ENCODE assay signal across 8 cellular contexts in the genomic region with DNA sequence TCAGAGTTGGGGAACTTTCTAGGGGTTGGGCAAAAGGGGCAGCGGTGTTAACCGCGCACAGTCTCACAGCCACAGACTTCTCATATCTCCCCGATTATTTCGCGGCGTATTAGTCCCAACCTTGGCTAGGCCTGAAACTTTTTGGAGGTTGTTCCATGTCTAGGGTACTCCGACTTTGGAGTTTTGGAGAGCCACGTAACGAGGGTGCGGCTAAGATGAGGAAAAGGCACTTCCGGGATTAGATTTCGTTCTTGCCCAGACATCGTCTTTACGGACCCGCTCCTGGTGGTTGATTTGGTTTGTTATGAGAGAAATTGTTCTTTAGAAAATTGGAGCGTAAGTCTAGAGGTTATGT. TPM values are rescaled to one million over a fixed set of nuclear protein-coding genes. Genes with fewer than 3 reads are reported as not detected.
DNase-seq lines count a peak whose midpoint lies in the region; ATAC-seq and TF ChIP-seq lines count a peak whose summit lies in the region.

No MANE protein-coding gene starts in this region.

- H3K36me3 Mint-ChIP-seq in T-helper 2 cell treated with Interferon-gamma antibody and Interleukin-4, amounts not matched to agents 5 μg/mL and 100 μg/mL, for 36 hours (ENCODE audit: low read depth) = peaks cover 4% of the 10 kb centered on the region

- H3K9me3 Mint-ChIP-seq in T-helper 2 cell treated with Interferon-gamma antibody and Interleukin-4, amounts not matched to agents 5 μg/mL and 100 μg/mL, for 36 hours = no peaks in the 10 kb centered on the region

- H3K4me3 ChIP-seq in AG04450 (ENCODE audit: low read depth, low read length) = peak overlapping the region; percentile 96
- peak overlapping the region; percentile 94 for H3K4me3 ChIP-seq in GM23248
- H3K4me3 ChIP-seq in esophagus (ENCODE audit: low read depth in 1 of 2, low read length in 2 of 2) = peak overlapping the region; percentile 79 to 91
- peak overlapping the region; percentile 92 for H3K4me3 ChIP-seq in osteoblast (ENCODE audit: insufficient read depth, low read length)

- in situ Hi-C loops in GM23248 (cut with MboI) = no loop called here

- no peak for ATAC-seq in GM21576 (IDR thresholded peaks at IDR 0.05; ENCODE audit: unreplicated experiment)
- ATAC-seq in GM19467 (IDR thresholded peaks at IDR 0.05; ENCODE audit: unreplicated experiment) = no peak
- ATAC-seq in GM21390 (IDR thresholded peaks at IDR 0.05; ENCODE audit: unreplicated experiment) = no peak

- H3K9me3 ChIP-seq in AG04450 (ENCODE audit: control insufficient read depth, insufficient read depth, low read length) (no peaks in the 10 kb centered on the region; the same call in 1 of the 2 replicates), GM23248 (ENCODE audit: low read depth) (no peaks in the 10 kb centered on the region), esophagus (ENCODE audit: control insufficient read depth in 2 of 2, insufficient read depth in 1 of 2, low read depth in 1 of 2, low read length in 1 of 2) (no peaks in the 10 kb centered on the region), osteoblast (ENCODE audit: low read depth, low read length) (no peaks in the 10 kb centered on the region)

- peak overlapping the region; percentile 51 for H2AFZ ChIP-seq in GM23248
- H2AFZ ChIP-seq in osteoblast (ENCODE audit: low read length) = peak overlapping the region; percentile 95

- H3K27ac Mint-ChIP-seq in T-helper 2 cell treated with Interferon-gamma antibody and Interleukin-4, amounts not matched to agents 5 μg/mL and 100 μg/mL, for 36 hours = peak overlapping the region; percentile 97

- H3K4me1 Mint-ChIP-seq in T-helper 2 cell treated with Interferon-gamma antibody and Interleukin-4, amounts not matched to agents 5 μg/mL and 100 μg/mL, for 36 hours (ENCODE audit: low read depth) = peaks cover 35% of the 10 kb centered on the region

- 1% methylated on average over 17 of the region's 17 CpGs for WGBS in GM23248 (ENCODE audit: low coverage in 1 of 2, low lambda C conversion rate in 2 of 2, missing lambda C conversion rate in 2 of 2), 2 experiments
- 0 to 1% methylated on average over 17 of the region's 17 CpGs for WGBS in esophagus, 2 donors

- peak overlapping the region; percentile 98 for H3K4me3 Mint-ChIP-seq in T-helper 2 cell treated with Interferon-gamma antibody and Interleukin-4, amounts not matched to agents 5 μg/mL and 100 μg/mL, for 36 hours

- H3K79me2 ChIP-seq in GM23248 (ENCODE audit: insufficient read depth) = peaks cover 86% of the 10 kb centered on the region
- H3K79me2 ChIP-seq in osteoblast (ENCODE audit: insufficient read depth, low read length) = peaks cover 86% of the 10 kb centered on the region

- H4K20me1 ChIP-seq in GM23248 (ENCODE audit: insufficient read depth) (peaks cover 34% of the 10 kb centered on the region), osteoblast (ENCODE audit: insufficient read depth, low read length) (peaks cover 62% of the 10 kb centered on the region)

- TF ChIP-seq CTCF in AG04450 (IDR thresholded peaks at IDR 0.05; ENCODE audit: low read depth, low read length) (0 out of 2 replicates have a peak, but pooled peaks have one; percentile 7), osteoblast (IDR thresholded peaks at IDR 0.05; ENCODE audit: extremely low read depth, low read depth, low read length) (no peak)

- peaks cover 38% of the 10 kb centered on the region for H3K4me1 ChIP-seq in GM23248 (ENCODE audit: insufficient read depth)
- H3K4me1 ChIP-seq in esophagus (ENCODE audit: control insufficient read depth in 2 of 2, insufficient read depth in 2 of 2, low read length in 1 of 2) = no peaks in the 10 kb centered on the region
- peaks cover 23% of the 10 kb centered on the region for H3K4me1 ChIP-seq in osteoblast (ENCODE audit: insufficient read depth, low read length)

- H3K27me3 Mint-ChIP-seq in T-helper 2 cell treated with Interferon-gamma antibody and Interleukin-4, amounts not matched to agents 5 μg/mL and 100 μg/mL, for 36 hours (ENCODE audit: low read depth) = no peaks in the 10 kb centered on the region

- H3K4me2 ChIP-seq in GM23248 (ENCODE audit: unreplicated experiment) = peak overlapping the region; percentile 86
- peak overlapping the region; percentile 96 for H3K4me2 ChIP-seq in osteoblast (ENCODE audit: insufficient read depth, low read length)

- peak overlapping the region; percentile 93 for H3K27ac ChIP-seq in AG04450 (ENCODE audit: low read depth, low read length)
- H3K27ac ChIP-seq in GM23248 = peak overlapping the region; percentile 96
- peak overlapping the region; percentile 92 to 93 for H3K27ac ChIP-seq in esophagus (ENCODE audit: low read depth in 2 of 2, low read length in 1 of 2)
- peak overlapping the region; percentile 92 for H3K27ac ChIP-seq in osteoblast (ENCODE audit: low read depth, low read length)

- H3K27me3 ChIP-seq in AG04450 (ENCODE audit: control insufficient read depth, insufficient read depth, low read length) (no peaks in the 10 kb centered on the region), GM23248 (replicated peaks; ENCODE audit: insufficient read depth) (no peaks in the 10 kb centered on the region), esophagus (ENCODE audit: control insufficient read depth in 1 of 2, insufficient read depth in 2 of 2, low read length in 2 of 2) (no peaks in the 10 kb centered on the region), osteoblast (ENCODE audit: insufficient read depth, low read length) (no peaks in the 10 kb centered on the region)

- CTCF ChIA-PET in AG04450 (lab: Charles Lee) = interaction anchor here (1.7 kb wide), 1 partner anchor 10 kb away, joined by 3 read pairs; no protein-coding TSS in a partner anchor

- POLR2A ChIA-PET in AG04450 (lab: Yijun Ruan, JAX) = interaction anchor here (0.9 kb wide), 1 partner anchor 98 kb away, joined by 3 read pairs; no protein-coding TSS in a partner anchor

- H3K9me2 ChIP-seq in GM23248 (ENCODE audit: insufficient read depth) = no peaks in the 10 kb centered on the region

- DNase-seq in AG04450 (ENCODE audit: low read depth, low spot score) = no peak
- peak; percentile 81 for DNase-seq in GM23248
- no peak for DNase-seq in T-helper 2 cell treated with Interferon-gamma antibody and Interleukin-4, amounts not matched to agents 5 μg/mL and 100 μg/mL, for 36 hours (ENCODE audit: low spot score)
- DNase-seq in osteoblast (ENCODE audit: insufficient read length, low spot score, missing footprints) = peak; percentile 81

- H3K36me3 ChIP-seq in GM23248 (ENCODE audit: low read depth) = no peaks in the 10 kb centered on the region
- no peaks in the 10 kb centered on the region for H3K36me3 ChIP-seq in esophagus (ENCODE audit: control insufficient read depth in 2 of 2, insufficient read depth in 2 of 2, low read length in 1 of 2)
- H3K36me3 ChIP-seq in osteoblast (ENCODE audit: insufficient read depth, low read length) = no peaks in the 10 kb centered on the region

- peaks cover 15% of the 10 kb centered on the region; the same call in 1 of the 2 replicates for H3F3A ChIP-seq in GM23248 (ENCODE audit: insufficient read depth)

- peak overlapping the region; percentile 99 for H3K9ac ChIP-seq in GM23248

RNA-seq across cellular contexts. Expression of gene CCNK, which starts 0.5 kb away (rescaled TPM):
- polyA plus RNA-seq in AG04450 (2011; rRNA removed) (18.9 and 33.4 TPM in 2 replicates), GM23248 (2016; fragmentation: Nextera tagmentation; extraction: Ambion mirVana) (20.9 and 25.6 TPM in 2 replicates), esophagus (10 to 100 TPM; 12.4 to 15.4 TPM)
- polyA minus RNA-seq in AG04450 (2011; rRNA and poly(A)+ RNA removed) = 34.9 and 38.3 TPM in 2 replicates
- total RNA-seq in GM23248 (2014; rRNA removed; shearing (Covaris generic)) = 4.4 and 20.9 TPM in 2 replicates
- total RNA-seq in osteoblast = 28.6 and 35.4 TPM in 2 replicates

RNA-seq across cellular contexts. Expression of gene SETD3, which starts 1.1 kb away (rescaled TPM):
- 23.7 and 25.0 TPM in 2 replicates for polyA plus RNA-seq in AG04450 (2011; rRNA removed)
- 28.2 and 33.2 TPM in 2 replicates for polyA minus RNA-seq in AG04450 (2011; rRNA and poly(A)+ RNA removed)
- total RNA-seq in GM23248 (2014; rRNA removed; shearing (Covaris generic)) = 54.6 and 65.6 TPM in 2 replicates
- 43.3 and 46.9 TPM in 2 replicates for polyA plus RNA-seq in GM23248 (2016; fragmentation: Nextera tagmentation; extraction: Ambion mirVana)
- polyA plus RNA-seq in esophagus = 10 to 100 TPM; 15.4 to 25.2 TPM
- 58.6 and 65.1 TPM in 2 replicates for total RNA-seq in osteoblast

Comparison
In these comparisons a context has a peak if more than half of its experiments do, and no peak if none do; other contexts are left out.
1. DNase-seq: peak in GM23248 (single experiment) and osteoblast (single experiment); none in AG04450 (single experiment) and T-helper 2 cell treated with Interferon-gamma antibody and Interleukin-4, amounts not matched to agents 5 μg/mL and 100 μg/mL, for 36 hours (single experiment).
2. Peak in every context shown above with its lines, with median percentiles within 50 percentile points of each other: H3K27ac ChIP-seq and H3K4me3 ChIP-seq.